Comparison of ENCODE assay signal across 21 cellular contexts in the genomic region with DNA sequence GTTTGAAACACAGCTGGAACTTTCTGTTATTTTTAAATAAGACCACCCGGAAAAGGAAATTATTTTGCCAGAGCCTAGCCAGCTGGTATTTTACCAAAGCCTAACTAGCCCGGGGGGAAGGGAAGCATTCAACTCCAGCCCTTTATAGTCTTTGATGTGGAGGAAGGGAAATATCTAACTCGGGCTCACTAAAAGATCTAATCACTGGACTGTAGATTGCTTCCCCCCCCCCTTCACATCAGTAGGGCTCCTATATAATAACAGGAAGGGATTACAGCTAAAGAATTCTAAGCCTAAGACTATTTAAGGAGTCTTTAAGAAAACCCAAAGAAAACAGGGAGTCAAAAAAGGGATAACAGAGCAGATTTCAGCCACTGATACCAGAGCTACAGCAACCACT.
DNase-seq lines count a peak whose midpoint lies in the region; ATAC-seq, FAIRE-seq and TF ChIP-seq lines count a peak whose summit lies in the region.
"Had no signal": no experiment of that assay in that cellular context is flagged by ENCODE, and none has a peak within 500 bp of the region (broad histone marks: within the 10 kb centered on the region; RNA-seq: fewer than 3 reads in every experiment).

No MANE protein-coding gene starts in this region.

- H4K5ac ChIP-seq in mesendoderm (ENCODE audit: low read length): no peak overlapping the region

- no peak overlapping the region for H3K4ac ChIP-seq in mesendoderm (ENCODE audit: low read depth, low read length)

- H3K79me2 ChIP-seq in astrocyte (ENCODE audit: insufficient read depth, low read length) (no peaks in the 10 kb centered on the region), mesendoderm (ENCODE audit: control insufficient read depth, insufficient read depth, low read length) (no peaks in the 10 kb centered on the region)

- H3K4me3 Mint-ChIP-seq in astrocyte (ENCODE audit: unreplicated experiment): no peak overlapping the region
- H3K4me3 Mint-ChIP-seq in T-helper 2 cell treated with Interferon-gamma antibody and Interleukin-4, amounts not matched to agents 5 μg/mL and 100 μg/mL, for 36 hours: no peak overlapping the region
- H3K4me3 Mint-ChIP-seq: B cell; CD8-positive, alpha-beta T cell; IgD-negative memory B cell had no signal

- H3K9me3 ChIP-seq in HUES6 (ENCODE audit: control insufficient read depth, insufficient read depth, low read depth, low read length) (peaks cover 4% of the 10 kb centered on the region; the same call in 1 of the 2 replicates), astrocyte (ENCODE audit: insufficient read depth, low read depth, low read length) (no peaks in the 10 kb centered on the region)

- H3K4me1 ChIP-seq in HUES6 (ENCODE audit: control insufficient read depth, insufficient read depth, low read length) (peaks cover 11% of the 10 kb centered on the region; the same call in 1 of the 2 replicates), astrocyte (ENCODE audit: insufficient read depth, low read length) (no peaks in the 10 kb centered on the region), mesendoderm (ENCODE audit: control insufficient read depth, low read depth, low read length) (no peaks in the 10 kb centered on the region)

- no peak overlapping the region for H2BK120ac ChIP-seq in mesendoderm (ENCODE audit: low read depth, low read length)

- no peak for TF ChIP-seq CTCF in astrocyte (IDR thresholded peaks at IDR 0.05; ENCODE audit: insufficient read depth, low read depth, low read length)

- H2AFZ ChIP-seq in astrocyte (ENCODE audit: low read depth, low read length): no peak overlapping the region
- H2AFZ ChIP-seq: GM23248 had no signal

- H3K23ac ChIP-seq in mesendoderm (ENCODE audit: low read length): no peak overlapping the region

- H3K27ac ChIP-seq in HUES6 (ENCODE audit: low read depth, low read length) (peak overlapping the region; percentile 41; the same call in 1 of the 2 replicates), astrocyte (ENCODE audit: low read depth, low read length) (no peak overlapping the region), mesendoderm (ENCODE audit: low read depth, low read length) (no peak overlapping the region)
- H3K27ac ChIP-seq: GM23248 had no signal

- no peaks in the 10 kb centered on the region for H3K36me3 Mint-ChIP-seq in astrocyte (ENCODE audit: low read depth, unreplicated experiment)
- no peaks in the 10 kb centered on the region for H3K36me3 Mint-ChIP-seq in T-helper 2 cell treated with Interferon-gamma antibody and Interleukin-4, amounts not matched to agents 5 μg/mL and 100 μg/mL, for 36 hours (ENCODE audit: low read depth)
- H3K36me3 Mint-ChIP-seq: CD8-positive, alpha-beta T cell; IgD-negative memory B cell had no signal

- intact Hi-C loops in left cardiac atrium (cut with DNase I): no loop called here

- H3K27me3 ChIP-seq in HUES6 (ENCODE audit: control insufficient read depth, insufficient read depth, low read length) (no peaks in the 10 kb centered on the region), astrocyte (ENCODE audit: insufficient read depth, low read length) (no peaks in the 10 kb centered on the region), mesendoderm (ENCODE audit: insufficient read depth, low read length, poor library complexity) (no peaks in the 10 kb centered on the region)

- H3K9me3 Mint-ChIP-seq in astrocyte (ENCODE audit: unreplicated experiment): no peaks in the 10 kb centered on the region
- H3K9me3 Mint-ChIP-seq in T-helper 2 cell treated with Interferon-gamma antibody and Interleukin-4, amounts not matched to agents 5 μg/mL and 100 μg/mL, for 36 hours: peaks cover 3% of the 10 kb centered on the region

- no CpG with 5 or more reads among the region's 3 CpGs for WGBS in mesendoderm (ENCODE audit: extremely low coverage, insufficient coverage, low lambda C conversion rate)

- DNase-seq in astrocyte (ENCODE audit: low read depth) (no peak), mesendoderm (peak; percentile 24), NCI-H446 (lab: John Stamatoyannopoulos, UW) (no peak), left cardiac atrium (no peak)
- DNase-seq in T-helper 2 cell treated with Interferon-gamma antibody and Interleukin-4, amounts not matched to agents 5 μg/mL and 100 μg/mL, for 36 hours (ENCODE audit: low spot score): no peak
- DNase-seq: CD8-positive, alpha-beta T cell; DND-41; GDM1; GM23248; Kasumi-1; MM.1S; NCI-H1105; NCI-H1694; NCI-H524 treated with DMSO at 0.1 percent for 48 hours; SIG-M5 had no signal

- H3K4me2 ChIP-seq in astrocyte (ENCODE audit: low read length) (no peak overlapping the region), mesendoderm (ENCODE audit: low read length) (no peak overlapping the region)

- no peak overlapping the region for H2AK5ac ChIP-seq in mesendoderm (ENCODE audit: low read length)

- no peak overlapping the region for H4K8ac ChIP-seq in mesendoderm (ENCODE audit: low read depth, low read length)

- no peak for ATAC-seq in GM18520 (IDR thresholded peaks at IDR 0.05; ENCODE audit: unreplicated experiment)
- no peak for ATAC-seq in left cardiac atrium
- ATAC-seq: CD8-positive, alpha-beta T cell; GM12878 had no signal

- peak overlapping the region; percentile 75 for H3K18ac ChIP-seq in mesendoderm (ENCODE audit: low read length)

- H3K36me3 ChIP-seq in HUES6 (ENCODE audit: control insufficient read depth, insufficient read depth, low read length): no peaks in the 10 kb centered on the region
- H3K36me3 ChIP-seq in astrocyte (ENCODE audit: insufficient read depth, low read length): no peaks in the 10 kb centered on the region
- no peaks in the 10 kb centered on the region for H3K36me3 ChIP-seq in mesendoderm (ENCODE audit: control insufficient read depth, insufficient read depth, low read length)

- H3K27me3 Mint-ChIP-seq in astrocyte (ENCODE audit: low read depth, unreplicated experiment): no peaks in the 10 kb centered on the region
- no peaks in the 10 kb centered on the region for H3K27me3 Mint-ChIP-seq in T-helper 2 cell treated with Interferon-gamma antibody and Interleukin-4, amounts not matched to agents 5 μg/mL and 100 μg/mL, for 36 hours (ENCODE audit: low read depth)
- H3K27me3 Mint-ChIP-seq: B cell, IgD-negative memory B cell had no signal

- FAIRE-seq in astrocyte (lab: Jason Lieb, UNC): no peak
- FAIRE-seq: GM12878, GM18507 had no signal

- H3K79me1 ChIP-seq in mesendoderm (ENCODE audit: low read length): no peaks in the 10 kb centered on the region

- H3K56ac ChIP-seq in mesendoderm (ENCODE audit: low read length): no peak overlapping the region

- H2BK15ac ChIP-seq in mesendoderm (replicated peaks; ENCODE audit: low read depth): no peak overlapping the region

- H3K9ac ChIP-seq in HUES6 (ENCODE audit: low read length) (no peak overlapping the region), astrocyte (ENCODE audit: low read length) (no peak overlapping the region), mesendoderm (ENCODE audit: low read length) (no peak overlapping the region)
- H3K9ac ChIP-seq: GM23248 had no signal

- H3K4me3 ChIP-seq in HUES6 (ENCODE audit: low read depth, low read length): no peak overlapping the region
- H3K4me3 ChIP-seq in astrocyte (ENCODE audit: insufficient read depth, low read depth, low read length): no peak overlapping the region
- H3K4me3 ChIP-seq in mesendoderm (ENCODE audit: low read length): no peak overlapping the region
- H3K4me3 ChIP-seq: GM12878, GM23248 had no signal

- peak overlapping the region; percentile 2 for H3K27ac Mint-ChIP-seq in astrocyte (ENCODE audit: unreplicated experiment)
- no peak overlapping the region for H3K27ac Mint-ChIP-seq in T-helper 2 cell treated with Interferon-gamma antibody and Interleukin-4, amounts not matched to agents 5 μg/mL and 100 μg/mL, for 36 hours
- H3K27ac Mint-ChIP-seq: B cell; CD8-positive, alpha-beta T cell; IgD-negative memory B cell had no signal

- no peak overlapping the region for H2BK5ac ChIP-seq in mesendoderm (ENCODE audit: low read length)

- peaks cover 7% of the 10 kb centered on the region for H3K4me1 Mint-ChIP-seq in astrocyte (ENCODE audit: low read depth, unreplicated experiment)
- no peaks in the 10 kb centered on the region for H3K4me1 Mint-ChIP-seq in T-helper 2 cell treated with Interferon-gamma antibody and Interleukin-4, amounts not matched to agents 5 μg/mL and 100 μg/mL, for 36 hours (ENCODE audit: low read depth)
- H3K4me1 Mint-ChIP-seq: B cell, IgD-negative memory B cell had no signal

- H4K20me1 ChIP-seq in astrocyte (ENCODE audit: insufficient read depth, low read length): no peaks in the 10 kb centered on the region
